Comparison of ENCODE assay signal across 19 cellular contexts in the genomic region with DNA sequence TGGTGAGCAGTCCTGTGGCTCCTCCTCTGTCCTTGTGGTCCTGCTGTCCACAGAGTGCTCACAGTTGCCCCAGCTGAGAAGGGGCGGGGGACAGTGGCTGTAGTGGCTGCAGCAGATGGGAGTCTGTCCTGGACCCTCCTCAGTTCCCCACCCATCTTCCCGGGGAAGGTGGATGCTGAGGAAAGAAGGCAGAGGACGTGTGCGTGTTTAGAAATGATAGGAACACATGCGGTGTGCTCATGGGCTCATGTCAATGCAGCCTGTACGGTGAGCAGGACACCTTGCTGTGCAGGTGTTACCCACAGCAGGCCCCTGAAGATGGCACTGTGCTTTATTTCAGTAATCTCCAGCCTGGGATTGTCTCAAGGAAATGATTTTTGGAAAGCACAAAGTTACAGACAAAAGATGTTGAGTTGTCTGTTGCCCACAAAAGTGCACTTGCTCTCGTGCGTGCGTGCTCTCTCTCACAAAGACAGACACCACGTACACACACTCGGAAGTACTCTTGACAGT. TPM values are rescaled to one million over a fixed set of nuclear protein-coding genes. Genes with fewer than 3 reads are reported as not detected.
"Had no signal": no experiment of that assay in that cellular context is flagged by ENCODE, and none has a peak within 500 bp of the region (broad histone marks: within the 10 kb centered on the region; RNA-seq: fewer than 3 reads in every experiment).

No MANE protein-coding gene starts in this region.

- H3K9me3 Mint-ChIP-seq: activated naive CD4-positive, alpha-beta T cell treated with anti-CD3 and anti-CD28 coated beads, Interleukin-2, amount 50 U/mL, for 24 hours; stimulated activated naive CD8-positive, alpha-beta T cell treated with anti-CD3 and anti-CD28 coated beads, Interleukin-15, amount 100 ng/mL, for 72 hours had no signal

- H3K9me3 ChIP-seq: heart left ventricle, pancreas, SJSA1, thoracic aorta, uterus had no signal

- ATAC-seq: esophagus mucosa; pancreas; stimulated activated naive CD8-positive, alpha-beta T cell treated with anti-CD3 and anti-CD28 coated beads, Interleukin-15, amount 100 ng/mL, for 72 hours had no signal

- H3K4me3 Mint-ChIP-seq: activated naive CD4-positive, alpha-beta T cell treated with anti-CD3 and anti-CD28 coated beads, Interleukin-2, amount 50 U/mL, for 24 hours; stimulated activated naive CD8-positive, alpha-beta T cell treated with anti-CD3 and anti-CD28 coated beads, Interleukin-15, amount 100 ng/mL, for 72 hours had no signal

- DNase-seq: activated CD4-positive, alpha-beta T cell treated with anti-CD3 and anti-CD28 coated beads for 4 hours; activated CD8-positive, alpha-beta memory T cell treated with anti-CD3 and anti-CD28 coated beads for 24 hours; activated effector memory CD4-positive, alpha-beta T cell treated with Interleukin-2 at 50 U/mL for 16 hours; activated T-cell treated with anti-CD3 and anti-CD28 coated beads, Interleukin-2, amount 50 U/mL, for 1 hour; amygdala; heart left ventricle; mesenchymal stem cell; pancreas; retina; stimulated activated CD4-positive, alpha-beta T cell treated with anti-CD3 and anti-CD28 coated beads, Interleukin-2, amount 100 ng/mL, for 24 hours; stimulated activated naive CD8-positive, alpha-beta T cell treated with anti-CD3 and anti-CD28 coated beads, Interleukin-15, amount 100 ng/mL, for 72 hours; T1000; uterus; WERI-Rb-1 had no signal

- H3K4me1 ChIP-seq: pancreas, uterus had no signal

- H3K27ac ChIP-seq: pancreas, uterus, WERI-Rb-1 had no signal

- H3K27ac Mint-ChIP-seq: activated naive CD4-positive, alpha-beta T cell treated with anti-CD3 and anti-CD28 coated beads, Interleukin-2, amount 50 U/mL, for 24 hours; stimulated activated naive CD8-positive, alpha-beta T cell treated with anti-CD3 and anti-CD28 coated beads, Interleukin-15, amount 100 ng/mL, for 72 hours had no signal

- H3K27me3 ChIP-seq: heart left ventricle, pancreas, SJSA1, uterus had no signal

- H3K36me3 ChIP-seq: uterus had no signal

- H3K4me3 ChIP-seq: heart left ventricle, pancreas, SJSA1, uterus had no signal

RNA-seq across cellular contexts. Expression of gene TEX29, which starts 49.2 kb away (rescaled TPM):
- total RNA-seq: esophagus mucosa, thoracic aorta had no signal
- polyA plus RNA-seq: neural cell had no signal
